ENCODE assay signal across 1 cellular context in the genomic region with DNA sequence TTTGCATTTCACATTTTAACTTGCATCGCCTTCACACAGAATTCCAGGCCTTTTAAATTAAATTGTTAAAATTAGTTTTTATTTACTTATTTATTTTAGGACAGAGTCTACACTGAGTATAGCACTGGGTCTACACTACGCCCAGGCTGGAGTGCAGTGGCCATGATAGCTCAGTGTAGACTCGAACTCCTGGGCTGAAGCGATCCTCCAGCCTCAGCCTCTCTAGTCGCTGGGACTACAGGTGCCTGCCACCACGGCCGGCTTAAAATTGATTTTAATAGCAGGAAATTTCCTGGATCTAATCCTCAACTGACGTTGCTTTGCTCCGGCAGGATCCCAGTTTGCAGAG.
TF ChIP-seq lines count a peak whose summit lies in the region.

No MANE protein-coding gene starts in this region.

TF ChIP-seq in GM12878, 131 proteins besides CTCF, POLR2A, EP300 and RAD21:
- TF ChIP-seq NFYA (IDR thresholded peaks at IDR 0.05; ENCODE audit: borderline replicate concordance, low read depth, low read length) (no peak), NBN (IDR thresholded peaks at IDR 0.05) (no peak), SMC3 (IDR thresholded peaks at IDR 0.05; ENCODE audit: borderline replicate concordance, low read length) (no peak), ZZZ3 (IDR thresholded peaks at IDR 0.05; ENCODE audit: control insufficient read depth, insufficient read length, low read depth) (no peak), ETV6 (conservative IDR thresholded peaks at IDR 0.05 in 1 of 2, IDR thresholded peaks at IDR 0.05 in 1 of 2; ENCODE audit: borderline replicate concordance in 1 of 2, low read depth in 1 of 2) (no peak), HDAC6 (IDR thresholded peaks at IDR 0.05; ENCODE audit: unreplicated experiment) (no peak), TCF7 (IDR thresholded peaks at IDR 0.05; ENCODE audit: borderline replicate concordance) (no peak), SUPT20H (IDR thresholded peaks at IDR 0.05; ENCODE audit: borderline replicate concordance, control insufficient read depth, low read depth, low read length) (no peak), CREB1 (IDR thresholded peaks at IDR 0.05; ENCODE audit: low read depth) (no peak), LARP7 (IDR thresholded peaks at IDR 0.05) (no peak), FOS (IDR thresholded peaks at IDR 0.05; ENCODE audit: borderline replicate concordance, extremely low read depth, insufficient read length) (no peak), WRNIP1 (IDR thresholded peaks at IDR 0.05; ENCODE audit: borderline replicate concordance, low read depth, low read length) (no peak), RUNX3 (IDR thresholded peaks at IDR 0.05; ENCODE audit: low read length) (no peak)
- TF ChIP-seq, protein P1, sequence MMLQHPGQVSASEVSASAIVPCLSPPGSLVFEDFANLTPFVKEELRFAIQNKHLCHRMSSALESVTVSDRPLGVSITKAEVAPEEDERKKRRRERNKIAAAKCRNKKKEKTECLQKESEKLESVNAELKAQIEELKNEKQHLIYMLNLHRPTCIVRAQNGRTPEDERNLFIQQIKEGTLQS (IDR thresholded peaks at IDR 0.05; ENCODE audit: borderline replicate concordance, extremely low read depth, low read depth, low read length): no peak
- TF ChIP-seq, protein P2, sequence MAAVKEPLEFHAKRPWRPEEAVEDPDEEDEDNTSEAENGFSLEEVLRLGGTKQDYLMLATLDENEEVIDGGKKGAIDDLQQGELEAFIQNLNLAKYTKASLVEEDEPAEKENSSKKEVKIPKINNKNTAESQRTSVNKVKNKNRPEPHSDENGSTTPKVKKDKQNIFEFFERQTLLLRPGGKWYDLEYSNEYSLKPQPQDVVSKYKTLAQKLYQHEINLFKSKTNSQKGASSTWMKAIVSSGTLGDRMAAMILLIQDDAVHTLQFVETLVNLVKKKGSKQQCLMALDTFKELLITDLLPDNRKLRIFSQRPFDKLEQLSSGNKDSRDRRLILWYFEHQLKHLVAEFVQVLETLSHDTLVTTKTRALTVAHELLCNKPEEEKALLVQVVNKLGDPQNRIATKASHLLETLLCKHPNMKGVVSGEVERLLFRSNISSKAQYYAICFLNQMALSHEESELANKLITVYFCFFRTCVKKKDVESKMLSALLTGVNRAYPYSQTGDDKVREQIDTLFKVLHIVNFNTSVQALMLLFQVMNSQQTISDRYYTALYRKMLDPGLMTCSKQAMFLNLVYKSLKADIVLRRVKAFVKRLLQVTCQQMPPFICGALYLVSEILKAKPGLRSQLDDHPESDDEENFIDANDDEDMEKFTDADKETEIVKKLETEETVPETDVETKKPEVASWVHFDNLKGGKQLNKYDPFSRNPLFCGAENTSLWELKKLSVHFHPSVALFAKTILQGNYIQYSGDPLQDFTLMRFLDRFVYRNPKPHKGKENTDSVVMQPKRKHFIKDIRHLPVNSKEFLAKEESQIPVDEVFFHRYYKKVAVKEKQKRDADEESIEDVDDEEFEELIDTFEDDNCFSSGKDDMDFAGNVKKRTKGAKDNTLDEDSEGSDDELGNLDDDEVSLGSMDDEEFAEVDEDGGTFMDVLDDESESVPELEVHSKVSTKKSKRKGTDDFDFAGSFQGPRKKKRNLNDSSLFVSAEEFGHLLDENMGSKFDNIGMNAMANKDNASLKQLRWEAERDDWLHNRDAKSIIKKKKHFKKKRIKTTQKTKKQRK (IDR thresholded peaks at IDR 0.05; ENCODE audit: low read depth, low read length): no peak
- TF ChIP-seq, protein P3, sequence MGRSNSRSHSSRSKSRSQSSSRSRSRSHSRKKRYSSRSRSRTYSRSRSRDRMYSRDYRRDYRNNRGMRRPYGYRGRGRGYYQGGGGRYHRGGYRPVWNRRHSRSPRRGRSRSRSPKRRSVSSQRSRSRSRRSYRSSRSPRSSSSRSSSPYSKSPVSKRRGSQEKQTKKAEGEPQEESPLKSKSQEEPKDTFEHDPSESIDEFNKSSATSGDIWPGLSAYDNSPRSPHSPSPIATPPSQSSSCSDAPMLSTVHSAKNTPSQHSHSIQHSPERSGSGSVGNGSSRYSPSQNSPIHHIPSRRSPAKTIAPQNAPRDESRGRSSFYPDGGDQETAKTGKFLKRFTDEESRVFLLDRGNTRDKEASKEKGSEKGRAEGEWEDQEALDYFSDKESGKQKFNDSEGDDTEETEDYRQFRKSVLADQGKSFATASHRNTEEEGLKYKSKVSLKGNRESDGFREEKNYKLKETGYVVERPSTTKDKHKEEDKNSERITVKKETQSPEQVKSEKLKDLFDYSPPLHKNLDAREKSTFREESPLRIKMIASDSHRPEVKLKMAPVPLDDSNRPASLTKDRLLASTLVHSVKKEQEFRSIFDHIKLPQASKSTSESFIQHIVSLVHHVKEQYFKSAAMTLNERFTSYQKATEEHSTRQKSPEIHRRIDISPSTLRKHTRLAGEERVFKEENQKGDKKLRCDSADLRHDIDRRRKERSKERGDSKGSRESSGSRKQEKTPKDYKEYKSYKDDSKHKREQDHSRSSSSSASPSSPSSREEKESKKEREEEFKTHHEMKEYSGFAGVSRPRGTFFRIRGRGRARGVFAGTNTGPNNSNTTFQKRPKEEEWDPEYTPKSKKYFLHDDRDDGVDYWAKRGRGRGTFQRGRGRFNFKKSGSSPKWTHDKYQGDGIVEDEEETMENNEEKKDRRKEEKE (IDR thresholded peaks at IDR 0.05): no peak
